25 cellular contexts compared by ENCODE assay signal in the genomic region with DNA sequence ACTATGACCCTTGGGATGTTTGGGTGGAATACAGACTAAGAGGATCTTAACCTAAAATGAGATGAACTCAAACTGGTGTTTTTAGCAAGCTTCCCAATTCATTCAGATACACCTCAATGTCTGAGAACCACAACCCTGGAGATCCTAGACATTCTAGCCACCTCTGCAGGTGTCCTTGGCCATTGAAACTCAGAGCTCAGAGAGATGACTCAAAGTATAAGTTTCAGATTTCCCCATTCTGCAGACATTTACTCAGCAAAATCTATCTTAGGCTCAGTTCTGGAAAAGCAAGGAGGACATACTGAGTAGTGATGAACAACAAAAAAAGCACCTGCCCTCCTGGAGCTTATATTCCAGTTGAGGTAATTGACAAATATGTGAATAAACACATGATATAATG.
DNase-seq lines count a peak whose midpoint lies in the region; ATAC-seq and FAIRE-seq lines count a peak whose summit lies in the region.
"Had no signal": no experiment of that assay in that cellular context is flagged by ENCODE, and none has a peak within 500 bp of the region (broad histone marks: within the 10 kb centered on the region; RNA-seq: fewer than 3 reads in every experiment).

No MANE protein-coding gene starts in this region.

- peak; percentile 67 for ATAC-seq in GM21737 (IDR thresholded peaks at IDR 0.05; ENCODE audit: unreplicated experiment)
- peak; percentile 72 for ATAC-seq in HG03097 (IDR thresholded peaks at IDR 0.05; ENCODE audit: low FRiP score, unreplicated experiment)
- no peak for ATAC-seq in GM21526 (IDR thresholded peaks at IDR 0.05; ENCODE audit: low FRiP score, unreplicated experiment)
- ATAC-seq: activated naive CD8-positive, alpha-beta T cell treated with anti-CD3 and anti-CD28 coated beads, Interleukin-2, amount 50 U/mL, for 24 hours; body of pancreas; K562; naive thymus-derived CD4-positive, alpha-beta T cell had no signal

- DNase-seq in GM19239 (ENCODE audit: insufficient read length, low spot score) (no peak), putamen (ENCODE audit: low spot score) (no peak), HPDE6-E6E7 (ENCODE audit: extremely low spot score) (no peak), SHP77 treated with DMSO at 0.1 percent for 48 hours (lab: John Stamatoyannopoulos, UW) (no peak)
- DNase-seq: activated CD4-positive, alpha-beta memory T cell treated with anti-CD3 and anti-CD28 coated beads for 36 hours; activated CD4-positive, CD25-positive, alpha-beta regulatory T cell; activated effector memory CD4-positive, alpha-beta T cell treated with anti-CD3 and anti-CD28 coated beads, Interleukin-2, amount 50 U/mL, for 16 hours; activated naive CD8-positive, alpha-beta T cell treated with anti-CD3 and anti-CD28 coated beads, Interleukin-2, amount 50 U/mL, for 24 hours; activated T-cell treated with anti-CD3 and anti-CD28 coated beads for 4 hours; body of pancreas; CD8-positive, alpha-beta memory T cell; DMS53; GDM1; MV-4-11; naive thymus-derived CD4-positive, alpha-beta T cell; NCI-H1694 treated with DMSO at 0.1 percent for 48 hours; occipital lobe; retina; stimulated activated CD4-positive, alpha-beta T cell treated with anti-CD3 and anti-CD28 coated beads, Interleukin-2, amount 100 ng/mL, for 48 hours; stimulated activated naive CD4-positive, alpha-beta T cell had no signal

- FAIRE-seq in GM19239 (lab: Jason Lieb, UNC): peak; percentile 79
- FAIRE-seq: H54, K562 had no signal
